Comparison of ENCODE assay signal across 18 cellular contexts in the genomic region with DNA sequence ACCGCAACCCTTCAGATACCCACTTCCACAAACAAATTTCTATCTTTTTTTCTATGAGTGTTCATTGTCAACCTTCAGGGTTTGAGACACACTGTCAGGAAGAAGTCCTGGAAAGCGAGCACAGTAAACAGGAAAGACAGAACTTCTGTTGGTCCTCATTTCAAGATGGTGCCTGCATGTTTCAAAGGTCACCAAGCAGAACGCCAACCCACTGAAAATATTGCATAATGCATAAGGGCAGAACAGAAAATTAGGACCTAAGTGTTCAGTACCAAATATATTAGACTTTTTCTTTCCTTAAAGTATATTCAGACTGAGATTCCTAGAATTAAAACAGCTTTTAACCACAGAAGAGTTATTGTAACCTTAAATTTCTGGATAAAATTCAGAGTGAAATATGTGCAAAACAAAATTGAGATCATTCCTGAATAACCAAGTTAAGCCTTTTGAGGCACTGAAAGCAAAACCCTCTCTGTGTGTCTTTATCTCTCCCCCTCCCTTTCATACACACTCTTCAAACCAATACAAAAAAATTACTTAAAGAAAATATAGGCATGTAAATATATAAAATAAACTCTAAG.
"Had no signal": no experiment of that assay in that cellular context is flagged by ENCODE, and none has a peak within 500 bp of the region (broad histone marks: within the 10 kb centered on the region; RNA-seq: fewer than 3 reads in every experiment).

No MANE protein-coding gene starts in this region.

- H3K4me3 ChIP-seq: gastrocnemius medialis, heart left ventricle, prostate gland, spleen, stomach, testis had no signal

- H3K27ac ChIP-seq: gastrocnemius medialis, heart left ventricle, prostate gland, spleen, stomach, testis had no signal

- DNase-seq: activated B cell treated with CpG ODN at 0.5 μM for 24 hours; activated CD4-positive, alpha-beta T cell treated with anti-CD3 and anti-CD28 coated beads for 48 hours; activated CD8-positive, alpha-beta memory T cell treated with anti-CD3 and anti-CD28 coated beads, Interleukin-2, amount 50 U/mL, for 4 hours; activated CD8-positive, alpha-beta T cell treated with anti-CD3 and anti-CD28 coated beads, Interleukin-2, amount 10 ng/mL, durations not matched to agents 7 days and 5 days; activated gamma-delta T cell; activated T-cell treated with anti-CD3 and anti-CD28 coated beads, Interleukin-2, amount 50 U/mL, for 72 hours; effector memory CD4-positive, alpha-beta T cell; gastrocnemius medialis; heart left ventricle; nucleus accumbens; right cardiac atrium; spleen; stimulated activated CD4-positive, alpha-beta T cell treated with anti-CD3 and anti-CD28 coated beads, Interleukin-1b, Interleukin-23, amount 100 ng/mL, for 48 hours; stomach; T-helper 2 cell; testis had no signal

- H3K9me3 ChIP-seq: gastrocnemius medialis, heart left ventricle, prostate gland, spleen, stomach, testis had no signal

- H3K4me1 ChIP-seq: gastrocnemius medialis, prostate gland, spleen had no signal

- ATAC-seq: activated CD8-positive, alpha-beta T cell treated with anti-CD3 and anti-CD28 coated beads, Interleukin-2, amount 10 ng/mL, durations not matched to agents 7 days and 5 days; activated T-cell treated with anti-CD3 and anti-CD28 coated beads, Interleukin-2, amount 50 U/mL, for 72 hours; gastrocnemius medialis; heart left ventricle; natural killer cell treated with Interleukin-12 subunit alpha and Interleukin-12 subunit beta and Interleukin-15 and Interleukin-18, amount 100 ng/mL, for 72 hours; right cardiac atrium had no signal

- H3K36me3 ChIP-seq: gastrocnemius medialis, heart left ventricle, prostate gland, spleen, stomach had no signal

- H3K27me3 ChIP-seq: gastrocnemius medialis, heart left ventricle, stomach, testis had no signal
